15 cellular contexts compared by ENCODE assay signal in the genomic region with DNA sequence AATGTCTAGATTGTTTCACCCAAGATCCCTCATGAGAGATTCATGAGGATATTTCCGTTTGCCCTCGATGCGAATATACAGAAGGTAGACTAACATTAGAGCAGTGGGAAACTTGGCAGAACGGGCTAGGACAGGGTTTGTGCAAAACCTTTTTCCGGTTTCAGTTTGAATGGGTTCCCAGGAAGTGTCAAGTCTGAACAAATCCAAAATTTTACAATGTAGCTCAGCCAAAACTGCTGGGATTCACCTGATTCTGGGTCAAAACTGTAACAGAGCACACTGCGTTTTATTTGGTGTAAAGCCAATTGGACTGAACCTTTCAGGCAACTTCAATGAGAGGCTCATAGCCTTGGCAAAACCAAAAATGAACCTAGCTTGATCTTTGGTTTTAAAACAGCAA.
"Had no signal": no experiment of that assay in that cellular context is flagged by ENCODE, and none has a peak within 500 bp of the region (broad histone marks: within the 10 kb centered on the region; RNA-seq: fewer than 3 reads in every experiment).

No MANE protein-coding gene starts in this region.

- ATAC-seq: stimulated activated memory B cell treated with anti-CD40 and anti-IgM and Interleukin-4, amounts not matched to agents 10 μg/mL and 1 μg/mL and 100 μg/mL, for 72 hours had no signal

- DNase-seq: activated CD4-positive, alpha-beta T cell treated with anti-CD3 and anti-CD28 coated beads, Interleukin-2, amount 10 ng/mL, durations not matched to agents 7 days and 5 days; activated CD8-positive, alpha-beta memory T cell treated with anti-CD3 and anti-CD28 coated beads, Interleukin-2, amount 50 U/mL, for 48 hours; activated naive CD8-positive, alpha-beta T cell treated with anti-CD3 and anti-CD28 coated beads, Interleukin-2, amount 10 ng/mL, durations not matched to agents 7 days and 5 days; endodermal cell; erythroblast; foreskin fibroblast; heart left ventricle; immature natural killer cell; mesenchymal stem cell; nephron progenitor cell; occipital lobe; stimulated activated CD4-positive, alpha-beta T cell treated with anti-CD3 and anti-CD28 coated beads, Interleukin-12 subunit alpha, Interleukin-12 subunit beta, amount 100 ng/mL, for 4 hours had no signal

- H3K27me3 ChIP-seq: dorsolateral prefrontal cortex, heart left ventricle, tibial nerve had no signal

- H3K27ac ChIP-seq: tibial nerve had no signal

- H3K4me1 ChIP-seq: tibial nerve had no signal

- H3K36me3 ChIP-seq: heart left ventricle, tibial nerve had no signal

- H3K9me3 ChIP-seq: heart left ventricle, tibial nerve had no signal

- H3K4me3 ChIP-seq: heart left ventricle, tibial nerve had no signal
